In genomic region chr4:7140692-7141069, GRCh38 we compare ENCODE assay signal across 34 cellular contexts. TPM values are rescaled to one million over a fixed set of nuclear protein-coding genes. Genes with fewer than 3 reads are reported as not detected.
"Had no signal": no experiment of that assay in that cellular context is flagged by ENCODE, and none has a peak within 500 bp of the region (broad histone marks: within the 10 kb centered on the region; RNA-seq: fewer than 3 reads in every experiment).

No MANE protein-coding gene starts in this region.

- ATAC-seq: activated CD8-positive, alpha-beta T cell treated with anti-CD3 and anti-CD28 coated beads for 36 hours; activated naive CD4-positive, alpha-beta T cell treated with anti-CD3 and anti-CD28 coated beads, Interleukin-2, amount 50 U/mL, for 72 hours; activated T-cell treated with anti-CD3 and anti-CD28 coated beads, Interleukin-2, amount 50 U/mL, for 4 hours; activated T-cell treated with anti-CD3 and anti-CD28 coated beads, Interleukin-2, amount 50 U/mL, for 72 hours; activated T-helper 17 cell treated with anti-CD3 and anti-CD28 coated beads, Interleukin-2, amount 50 U/mL, for 72 hours; body of pancreas had no signal

- H3K36me3 ChIP-seq: adrenal gland, brain microvascular endothelial cell, breast epithelium had no signal

- H3K4me1 ChIP-seq: adrenal gland, body of pancreas, breast epithelium had no signal

- DNase-seq: activated B cell treated with CpG ODN at 0.5 μM for 24 hours; activated CD4-positive, alpha-beta memory T cell treated with anti-CD3 and anti-CD28 coated beads for 36 hours; activated CD4-positive, alpha-beta T cell treated with anti-CD3 and anti-CD28 coated beads for 4 hours; activated CD4-positive, alpha-beta T cell treated with anti-CD3 and anti-CD28 coated beads, Interleukin-2, amount 10 ng/mL, durations not matched to agents 24 days and 14 days; activated CD4-positive, alpha-beta T cell treated with anti-CD3 and anti-CD28 coated beads, Interleukin-2, amount 50 U/mL, for 1 hour; activated CD4-positive, alpha-beta T cell treated with anti-CD3 and anti-CD28 coated beads, Interleukin-2, amount 50 U/mL, for 4 hours; activated CD4-positive, CD25-positive, alpha-beta regulatory T cell treated with anti-CD3 and anti-CD28 coated beads, Interleukin-2, amount 50 U/mL, for 72 hours; activated CD8-positive, alpha-beta memory T cell treated with anti-CD3 and anti-CD28 coated beads, Interleukin-2, amount 50 U/mL, for 4 hours; activated CD8-positive, alpha-beta T cell treated with anti-CD3 and anti-CD28 coated beads for 36 hours; activated effector memory CD4-positive, alpha-beta T cell treated with anti-CD3 and anti-CD28 coated beads, Interleukin-2, amount 50 U/mL, for 16 hours; activated gamma-delta T cell treated with Interleukin-2 at 50 U/mL for 16 hours; activated naive CD4-positive, alpha-beta T cell; activated naive CD4-positive, alpha-beta T cell treated with anti-CD3 and anti-CD28 coated beads for 36 hours; activated naive CD4-positive, alpha-beta T cell treated with anti-CD3 and anti-CD28 coated beads, Interleukin-2, amount 50 U/mL, for 16 hours; activated naive CD8-positive, alpha-beta T cell treated with anti-CD3 and anti-CD28 coated beads for 36 hours; activated T-cell treated with anti-CD3 and anti-CD28 coated beads for 4 hours; activated T-cell treated with anti-CD3 and anti-CD28 coated beads, Interleukin-2, amount 50 U/mL, for 1 hour; activated T-cell treated with anti-CD3 and anti-CD28 coated beads, Interleukin-2, amount 50 U/mL, for 4 hours; activated T-cell treated with anti-CD3 and anti-CD28 coated beads, Interleukin-2, amount 50 U/mL, for 72 hours; adrenal gland; amniotic stem cell; aorta; body of pancreas; brain microvascular endothelial cell; central memory CD4-positive, alpha-beta T cell; T-helper 1 cell; T-helper 2 cell; T-helper 9 cell had no signal

- H3K9me3 ChIP-seq: adrenal gland, body of pancreas, breast epithelium had no signal

- H3K4me3 ChIP-seq: adrenal gland, body of pancreas, breast epithelium had no signal

- H3K27ac ChIP-seq: adrenal gland, body of pancreas, brain microvascular endothelial cell, breast epithelium, VCaP had no signal

- H3K27me3 ChIP-seq: adrenal gland, body of pancreas, breast epithelium had no signal

RNA-seq across cellular contexts. Expression of gene SORCS2, which starts 51.7 kb away (rescaled TPM):
- total RNA-seq: activated B cell treated with CpG ODN at 0.5 μM for 24 hours; activated CD4-positive, alpha-beta T cell treated with anti-CD3 and anti-CD28 coated beads, Interleukin-2, amount 10 ng/mL, durations not matched to agents 24 days and 14 days; activated CD8-positive, alpha-beta memory T cell treated with anti-CD3 and anti-CD28 coated beads for 36 hours; activated naive CD8-positive, alpha-beta T cell treated with anti-CD3 and anti-CD28 coated beads for 36 hours; activated T-helper 1 cell treated with anti-CD3 and anti-CD28 coated beads, Interleukin-12 subunit alpha, Interleukin-12 subunit beta, Interleukin-2, Interleukin-4 antibody, amounts not matched to agents 30 ng/mL and 10 ng/mL and 1 ng/mL, durations not matched to agents 14 hours and 24 hours and 36 hours had no signal
